ENCODE assay signal across 25 cellular contexts in the genomic region with DNA sequence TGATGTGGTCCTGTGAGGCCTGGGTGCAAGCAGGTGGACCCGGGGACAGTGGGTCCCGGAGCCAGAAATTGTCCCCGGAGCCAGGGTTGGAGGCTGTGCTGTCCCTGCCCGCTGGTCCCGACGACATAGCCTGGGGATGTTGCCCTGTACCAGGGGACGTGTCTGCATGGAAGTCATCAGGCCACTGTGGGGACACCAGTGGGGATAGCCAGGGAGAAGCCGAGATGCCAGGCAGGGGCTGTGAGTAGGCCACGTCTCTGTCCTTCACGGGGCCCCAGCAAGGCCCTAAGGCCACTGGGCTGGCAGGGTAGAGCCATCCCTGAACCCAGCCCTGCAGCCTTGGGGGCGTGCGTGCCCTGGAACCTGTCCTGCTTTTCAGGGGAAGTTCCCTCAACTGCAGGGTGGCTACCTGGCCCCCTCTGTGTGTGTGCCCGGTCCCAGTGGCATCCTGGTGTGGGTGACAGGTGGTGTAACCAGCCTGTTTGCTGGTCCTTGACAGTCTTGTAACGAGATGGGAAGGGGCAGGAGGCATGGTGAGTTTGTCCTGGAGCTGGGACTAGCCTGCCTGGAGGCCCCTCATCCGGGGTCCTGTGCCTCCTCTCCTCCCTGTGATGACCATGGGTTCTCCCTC.
DNase-seq lines count a peak whose midpoint lies in the region; ATAC-seq and TF ChIP-seq lines count a peak whose summit lies in the region.
"Had no signal": no experiment of that assay in that cellular context is flagged by ENCODE, and none has a peak within 500 bp of the region (broad histone marks: within the 10 kb centered on the region; RNA-seq: fewer than 3 reads in every experiment).

No MANE protein-coding gene starts in this region.

- 76 to 90% (median 83%) methylated on average over 15 of the region's 15 CpGs for WGBS in psoas muscle, 3 donors
- no CpG with 5 or more reads among the region's 15 CpGs for WGBS in mesendoderm (ENCODE audit: extremely low coverage, insufficient coverage, low lambda C conversion rate)

- H3K27ac Mint-ChIP-seq in CD14-positive monocyte: no peak overlapping the region
- H3K27ac Mint-ChIP-seq: activated CD4-positive, alpha-beta T cell treated with anti-CD3 and anti-CD28 coated beads for 36 hours; activated CD8-positive, alpha-beta T cell treated with anti-CD3 and anti-CD28 coated beads, Interleukin-2, amount 10 ng/mL, durations not matched to agents 7 days and 5 days; activated naive CD8-positive, alpha-beta T cell treated with anti-CD3 and anti-CD28 coated beads, Interleukin-2, amount 10 ng/mL, durations not matched to agents 7 days and 5 days; T-helper 17 cell had no signal

- H4K5ac ChIP-seq in mesendoderm (ENCODE audit: low read length): no peak overlapping the region

- H2BK15ac ChIP-seq in mesendoderm (replicated peaks; ENCODE audit: low read depth): no peak overlapping the region

- peak overlapping the region; percentile 78 for H3K27ac ChIP-seq in psoas muscle
- no peak overlapping the region for H3K27ac ChIP-seq in mesendoderm (ENCODE audit: low read depth, low read length)
- H3K27ac ChIP-seq: right lobe of liver had no signal

- no peak overlapping the region for H3K4me3 Mint-ChIP-seq in CD14-positive monocyte
- H3K4me3 Mint-ChIP-seq: activated CD4-positive, alpha-beta T cell treated with anti-CD3 and anti-CD28 coated beads for 36 hours; activated CD8-positive, alpha-beta T cell treated with anti-CD3 and anti-CD28 coated beads, Interleukin-2, amount 10 ng/mL, durations not matched to agents 7 days and 5 days; activated naive CD8-positive, alpha-beta T cell treated with anti-CD3 and anti-CD28 coated beads, Interleukin-2, amount 10 ng/mL, durations not matched to agents 7 days and 5 days; T-helper 17 cell had no signal

- H3K4me1 ChIP-seq in psoas muscle: peaks cover 22% of the 10 kb centered on the region
- peaks cover 2% of the 10 kb centered on the region for H3K4me1 ChIP-seq in mesendoderm (ENCODE audit: control insufficient read depth, low read depth, low read length)
- H3K4me1 ChIP-seq: right lobe of liver had no signal

- no peaks in the 10 kb centered on the region for H3K9me3 ChIP-seq in psoas muscle
- H3K9me3 ChIP-seq: right lobe of liver had no signal

- H2AK5ac ChIP-seq in mesendoderm (ENCODE audit: low read length): no peak overlapping the region

- no peak overlapping the region for H3K9ac ChIP-seq in mesendoderm (ENCODE audit: low read length)

- TF ChIP-seq CTCF in CD14-positive monocyte (IDR thresholded peaks at IDR 0.05) (no peak), psoas muscle (IDR thresholded peaks at IDR 0.05) (no peak)

- peaks cover 1 to 4% (median 2%) of the 10 kb centered on the region in 3 donors for H3K27me3 Mint-ChIP-seq in CD14-positive monocyte (ENCODE audit: low read depth in 3 of 3)
- H3K27me3 Mint-ChIP-seq: activated CD4-positive, alpha-beta T cell treated with anti-CD3 and anti-CD28 coated beads for 36 hours; activated naive CD8-positive, alpha-beta T cell treated with anti-CD3 and anti-CD28 coated beads, Interleukin-2, amount 10 ng/mL, durations not matched to agents 7 days and 5 days; T-helper 17 cell had no signal

- H3K79me2 ChIP-seq in mesendoderm (ENCODE audit: control insufficient read depth, insufficient read depth, low read length): no peaks in the 10 kb centered on the region

- H3K4me2 ChIP-seq in mesendoderm (ENCODE audit: low read length): no peak overlapping the region

- no peak overlapping the region for H2BK120ac ChIP-seq in mesendoderm (ENCODE audit: low read depth, low read length)

- no peak for ATAC-seq in psoas muscle
- ATAC-seq in GM18861 (IDR thresholded peaks at IDR 0.05; ENCODE audit: unreplicated experiment): no peak
- ATAC-seq in GM19324 (IDR thresholded peaks at IDR 0.05; ENCODE audit: low FRiP score, unreplicated experiment): no peak
- ATAC-seq: activated CD4-positive, alpha-beta T cell treated with anti-CD3 and anti-CD28 coated beads for 36 hours; activated CD8-positive, alpha-beta T cell treated with anti-CD3 and anti-CD28 coated beads, Interleukin-2, amount 10 ng/mL, durations not matched to agents 7 days and 5 days; PC-3; right lobe of liver; T-helper 17 cell had no signal

- H3K9me3 Mint-ChIP-seq in CD14-positive monocyte: peaks cover 0 to 3% (median 0%) of the 10 kb centered on the region in 7 donors
- H3K9me3 Mint-ChIP-seq: activated naive CD8-positive, alpha-beta T cell treated with anti-CD3 and anti-CD28 coated beads, Interleukin-2, amount 10 ng/mL, durations not matched to agents 7 days and 5 days had no signal

- H3K4me3 ChIP-seq in psoas muscle (no peak overlapping the region), mesendoderm (ENCODE audit: low read length) (no peak overlapping the region)
- H3K4me3 ChIP-seq: right lobe of liver had no signal

- H3K4me1 Mint-ChIP-seq in CD14-positive monocyte: peaks cover 3% of the 10 kb centered on the region
- H3K4me1 Mint-ChIP-seq: activated CD4-positive, alpha-beta T cell treated with anti-CD3 and anti-CD28 coated beads for 36 hours; activated naive CD8-positive, alpha-beta T cell treated with anti-CD3 and anti-CD28 coated beads, Interleukin-2, amount 10 ng/mL, durations not matched to agents 7 days and 5 days had no signal

- intact Hi-C loops in CD14-positive monocyte (cut with micrococcal nuclease): no loop called here
- intact Hi-C loops in psoas muscle (cut with DNase I): no loop called here

- H3K23ac ChIP-seq in mesendoderm (ENCODE audit: low read length): no peak overlapping the region

- H4K8ac ChIP-seq in mesendoderm (ENCODE audit: low read depth, low read length): no peak overlapping the region

- H3K18ac ChIP-seq in mesendoderm (ENCODE audit: low read length): no peak overlapping the region

- H3K79me1 ChIP-seq in mesendoderm (ENCODE audit: low read length): no peaks in the 10 kb centered on the region

- H3K36me3 Mint-ChIP-seq in CD14-positive monocyte: no peaks in the 10 kb centered on the region
- H3K36me3 Mint-ChIP-seq: activated naive CD8-positive, alpha-beta T cell treated with anti-CD3 and anti-CD28 coated beads, Interleukin-2, amount 10 ng/mL, durations not matched to agents 7 days and 5 days had no signal

- H3K56ac ChIP-seq in mesendoderm (ENCODE audit: low read length): no peak overlapping the region

- no peak overlapping the region for H3K4ac ChIP-seq in mesendoderm (ENCODE audit: low read depth, low read length)

- no peak overlapping the region for H2BK5ac ChIP-seq in mesendoderm (ENCODE audit: low read length)

- peaks cover 2 to 99% of the 10 kb centered on the region in 2 donors for H3K36me3 ChIP-seq in psoas muscle (ENCODE audit: insufficient read depth in 1 of 2, low read depth in 1 of 2)
- peaks cover 8% of the 10 kb centered on the region for H3K36me3 ChIP-seq in mesendoderm (ENCODE audit: control insufficient read depth, insufficient read depth, low read length)
- H3K36me3 ChIP-seq: right lobe of liver had no signal

- DNase-seq in CD14-positive monocyte (ENCODE audit: low spot score) (peak; percentile 43), GM03348 (ENCODE audit: low spot score) (peak; percentile 4), ecto neural progenitor cell (ENCODE audit: low spot score) (peak; percentile 34), psoas muscle (peak; percentile 13 to 58), mesendoderm (no peak), activated gamma-delta T cell treated with Interleukin-2 at 50 U/mL for 16 hours (no peak)
- DNase-seq: activated CD4-positive, alpha-beta T cell treated with anti-CD3 and anti-CD28 coated beads for 36 hours; activated CD8-positive, alpha-beta T cell treated with anti-CD3 and anti-CD28 coated beads, Interleukin-2, amount 10 ng/mL, durations not matched to agents 7 days and 5 days; activated effector memory CD4-positive, alpha-beta T cell treated with Interleukin-2 at 50 U/mL for 16 hours; activated naive CD8-positive, alpha-beta T cell treated with anti-CD3 and anti-CD28 coated beads, Interleukin-2, amount 10 ng/mL, durations not matched to agents 7 days and 5 days; activated T-cell treated with anti-CD3 and anti-CD28 coated beads, Interleukin-2, amount 50 U/mL, for 1 hour; cortex of kidney; MV-4-11; NCI-H146; NCI-H2107; NCI-H345; NCI-H69; PC-3; SHP77; stimulated activated CD4-positive, alpha-beta T cell treated with anti-CD3 and anti-CD28 coated beads, Interleukin-4, amount 100 ng/mL, for 24 hours; T-helper 17 cell; trophoblast cell had no signal

- H3K27me3 ChIP-seq in psoas muscle (ENCODE audit: insufficient read depth in 3 of 3, low read length in 2 of 3) (no peaks in the 10 kb centered on the region), mesendoderm (ENCODE audit: insufficient read depth, low read length, poor library complexity) (no peaks in the 10 kb centered on the region)
- H3K27me3 ChIP-seq: right lobe of liver had no signal

Comparison
In these comparisons a context has a peak if more than half of its experiments do, and no peak if none do; other contexts are left out.
1. DNase-seq: peak in CD14-positive monocyte (single experiment), GM03348 (single experiment), ecto neural progenitor cell (single experiment) and psoas muscle (2 of 2); none in mesendoderm (single experiment) and activated gamma-delta T cell treated with Interleukin-2 at 50 U/mL for 16 hours (single experiment).